In the genomic region with DNA sequence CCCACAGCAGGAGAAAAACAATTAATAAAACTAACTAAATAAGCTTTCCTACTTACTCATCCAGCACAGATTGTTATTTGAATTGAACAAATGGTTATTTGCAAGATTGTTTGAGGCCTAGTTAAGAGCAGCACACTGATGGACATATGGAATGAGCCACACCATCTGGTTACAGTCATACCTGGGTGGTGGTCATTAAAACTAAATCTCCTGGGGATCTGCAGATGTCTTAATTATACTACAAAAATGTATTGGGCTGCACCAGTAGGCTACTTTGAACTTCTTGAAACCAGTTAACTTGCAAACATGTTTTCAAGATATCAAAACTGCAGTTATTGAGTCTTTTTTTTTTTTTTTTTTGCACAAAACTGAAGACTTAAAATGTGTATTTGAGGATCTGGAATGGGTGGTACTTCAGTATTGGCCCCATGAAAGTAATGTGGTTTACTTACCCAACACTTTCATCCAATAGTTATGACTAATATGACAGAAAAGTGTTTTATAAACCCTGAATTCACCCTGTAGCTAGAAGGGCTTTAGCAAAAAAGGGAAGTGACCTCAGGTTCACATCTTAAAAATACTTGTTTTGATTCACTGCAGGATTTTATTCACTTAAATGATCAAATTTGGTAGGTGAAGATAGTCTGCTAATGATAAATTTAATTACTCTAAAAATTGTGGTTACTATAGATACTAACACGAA, we compare ENCODE assay signal across 8 cellular contexts. TPM values are rescaled to one million over a fixed set of nuclear protein-coding genes. Genes with fewer than 3 reads are reported as not detected.
DNase-seq lines count a peak whose midpoint lies in the region; ATAC-seq and FAIRE-seq lines count a peak whose summit lies in the region.

No MANE protein-coding gene starts in this region.

- no peak overlapping the region for H3K4me3 ChIP-seq in SK-N-MC
- no peak overlapping the region for H3K4me3 ChIP-seq in subcutaneous abdominal adipose tissue (ENCODE audit: low read depth in 1 of 5, low read length in 5 of 5)
- H3K4me3 ChIP-seq in small intestine (ENCODE audit: low read depth in 1 of 2, low read length in 2 of 2), result no peak overlapping the region

- WGBS in small intestine, 3 donors, result 42 to 79% (median 74%) methylated on average over 1 of the region's 1 CpG

- peak overlapping the region; percentile 7 for H3K27ac ChIP-seq in SK-N-MC
- H3K27ac ChIP-seq in subcutaneous abdominal adipose tissue (ENCODE audit: low read depth, low read length), result peak overlapping the region; percentile 76
- H3K27ac ChIP-seq in small intestine (ENCODE audit: low read depth in 1 of 2, low read length in 1 of 2), result no peak overlapping the region

- peaks cover 1 to 29% (median 24%) of the 10 kb centered on the region in 5 donors for H3K4me1 ChIP-seq in subcutaneous abdominal adipose tissue (ENCODE audit: control insufficient read depth in 5 of 5, insufficient read depth in 5 of 5, low read length in 5 of 5)
- H3K4me1 ChIP-seq in small intestine (ENCODE audit: control insufficient read depth in 2 of 2, insufficient read depth in 1 of 2, low read depth in 1 of 2, low read length in 1 of 2), result no peaks in the 10 kb centered on the region

- H3K36me3 ChIP-seq in SK-N-MC (ENCODE audit: insufficient read depth, low read length) (no peaks in the 10 kb centered on the region; the same call in 1 of the 2 replicates), subcutaneous abdominal adipose tissue (ENCODE audit: control insufficient read depth in 5 of 5, insufficient read depth in 5 of 5, low read length in 5 of 5) (no peaks in the 10 kb centered on the region), small intestine (ENCODE audit: control insufficient read depth in 2 of 2, insufficient read depth in 2 of 2, low read length in 2 of 2) (no peaks in the 10 kb centered on the region)

- H3K9ac ChIP-seq in SK-N-MC (ENCODE audit: insufficient read length), result no peak overlapping the region
- H3K9ac ChIP-seq in subcutaneous abdominal adipose tissue (ENCODE audit: low read length in 5 of 5), result no peak overlapping the region

- H3K9me3 ChIP-seq in SK-N-MC (ENCODE audit: low read depth, low read length) (no peaks in the 10 kb centered on the region), subcutaneous abdominal adipose tissue (ENCODE audit: control insufficient read depth in 5 of 5, low read length in 5 of 5) (peaks cover 0 to 2% (median 0%) of the 10 kb centered on the region in 5 donors), small intestine (ENCODE audit: control insufficient read depth, low read depth) (no peaks in the 10 kb centered on the region)

- peak; percentile 54 for DNase-seq in AG08395 (ENCODE audit: low spot score)
- DNase-seq in SK-N-MC (ENCODE audit: low read depth, low spot score), result no peak
- no peak for DNase-seq in cerebellum (ENCODE audit: low spot score)
- no peak for DNase-seq in NCI-H2107 treated with DMSO at 0.1 percent for 48 hours (lab: John Stamatoyannopoulos, UW; ENCODE audit: unreplicated experiment)
- DNase-seq in small intestine, result no peak

- FAIRE-seq in small intestine (lab: Jason Lieb, UNC), result no peak

- no peaks in the 10 kb centered on the region for H3K27me3 ChIP-seq in subcutaneous abdominal adipose tissue (ENCODE audit: control insufficient read depth in 5 of 5, insufficient read depth in 4 of 5, low read length in 5 of 5)
- no peaks in the 10 kb centered on the region for H3K27me3 ChIP-seq in small intestine (ENCODE audit: control insufficient read depth in 2 of 2, insufficient read depth in 2 of 2, low read length in 2 of 2)

- ATAC-seq in GM18909 (IDR thresholded peaks at IDR 0.05; ENCODE audit: poor library complexity, unreplicated experiment), result peak; percentile 93
- ATAC-seq in HG03095 (IDR thresholded peaks at IDR 0.05; ENCODE audit: unreplicated experiment), result peak; percentile 73

RNA-seq across cellular contexts. Expression of a gene that starts 10.8 kb away (rescaled TPM):
- total RNA-seq in cerebellum, result 59.7 TPM
- polyA plus RNA-seq in small intestine, result 10 to 100 TPM; 45.3 to 59.4 (median 58.4) TPM

Comparison
In these comparisons a context has a peak if more than half of its experiments do, and no peak if none do; other contexts are left out.
1. H3K27ac ChIP-seq: peak in SK-N-MC (single experiment) and subcutaneous abdominal adipose tissue (single experiment); none in small intestine (0 of 2).